Comparison of ENCODE assay signal across 20 cellular contexts in the genomic region with DNA sequence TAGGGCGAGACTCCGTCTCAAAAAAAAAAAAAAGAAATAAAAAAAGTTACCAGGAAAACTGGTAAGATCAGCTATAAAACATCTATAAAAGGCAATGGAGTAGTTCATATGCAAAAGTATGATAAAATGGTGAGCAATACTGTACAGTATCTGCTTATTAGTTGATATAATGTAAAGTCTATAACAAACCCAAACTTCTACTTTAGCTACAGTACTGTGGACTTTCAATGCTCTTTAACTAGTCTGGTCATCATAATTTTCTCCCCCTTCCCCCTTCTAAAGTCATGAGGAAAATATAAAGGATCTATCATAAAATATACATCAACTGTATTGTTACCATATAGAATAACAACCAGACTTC. TPM values are rescaled to one million over a fixed set of nuclear protein-coding genes. Genes with fewer than 3 reads are reported as not detected.
DNase-seq lines count a peak whose midpoint lies in the region; ATAC-seq, FAIRE-seq and TF ChIP-seq lines count a peak whose summit lies in the region.
"Had no signal": no experiment of that assay in that cellular context is flagged by ENCODE, and none has a peak within 500 bp of the region (broad histone marks: within the 10 kb centered on the region; RNA-seq: fewer than 3 reads in every experiment).

No MANE protein-coding gene starts in this region.

- peaks cover 0 to 18% (median 5%) of the 10 kb centered on the region in 4 donors for H3K4me1 ChIP-seq in liver (ENCODE audit: control insufficient read depth in 4 of 4, insufficient read depth in 4 of 4, low read length in 3 of 4)
- peaks cover 48% of the 10 kb centered on the region for H3K4me1 ChIP-seq in HepG2 (ENCODE audit: insufficient read depth, low read length)
- H3K4me1 ChIP-seq in HEK293 (ENCODE audit: control insufficient read depth, insufficient read depth, low read length) = no peaks in the 10 kb centered on the region
- peaks cover 0 to 30% (median 6%) of the 10 kb centered on the region in 4 donors for H3K4me1 ChIP-seq in right lobe of liver

- H2AFZ ChIP-seq in HepG2 (ENCODE audit: low read length) = no peak overlapping the region
- H2AFZ ChIP-seq: GM23248 had no signal

- H3K9ac ChIP-seq in liver (ENCODE audit: low read depth in 1 of 2, low read length in 2 of 2) = no peak overlapping the region
- no peak overlapping the region for H3K9ac ChIP-seq in HepG2 (ENCODE audit: insufficient read depth, low read depth, low read length)
- H3K9ac ChIP-seq: GM23248 had no signal

- no peaks in the 10 kb centered on the region for H3K79me2 ChIP-seq in HepG2 (ENCODE audit: insufficient read depth, low read length)

- TF ChIP-seq EP300 in HepG2 (IDR thresholded peaks at IDR 0.05; ENCODE audit: low read depth in 2 of 2, low read length in 2 of 2) (no peak), HepG2 (CRISPR knock-in tag; IDR thresholded peaks at IDR 0.05; ENCODE audit: borderline replicate concordance) (no peak)

- POLR2A ChIA-PET in HepG2 (lab: Yijun Ruan, JAX) = no interaction called here
- POLR2A ChIA-PET in HEK293 (lab: Yijun Ruan, JAX) = no interaction called here

- intact Hi-C loops in HepG2 (cut with micrococcal nuclease; ENCODE audit: unreplicated experiment) (no loop called here), right lobe of liver (cut with DNase I) (no loop called here)

- ATAC-seq in HepG2 = no peak
- ATAC-seq in right lobe of liver = no peak
- no peak for ATAC-seq in GM18519 (IDR thresholded peaks at IDR 0.05; ENCODE audit: low FRiP score, unreplicated experiment)

- 92% methylated on average over 2 of the region's 2 CpGs for WGBS in liver
- 92% methylated on average over 2 of the region's 2 CpGs for WGBS in HepG2 (ENCODE audit: low lambda C conversion rate)
- 100% methylated on average over 1 of the region's 2 CpGs for WGBS in right lobe of liver (ENCODE audit: insufficient coverage, low coverage, low lambda C conversion rate, missing lambda C conversion rate)

- H3K36me3 ChIP-seq in liver (ENCODE audit: control insufficient read depth in 4 of 4, insufficient read depth in 3 of 4, low read depth in 1 of 4, low read length in 3 of 4) (peaks cover 0 to 3% (median 1%) of the 10 kb centered on the region in 4 donors), HepG2 (replicated peaks in 1 of 2; ENCODE audit: control insufficient read depth in 1 of 2, insufficient read depth in 2 of 2, low read length in 2 of 2) (no peaks in the 10 kb centered on the region), HEK293 (ENCODE audit: control insufficient read depth in 2 of 2, insufficient read depth in 1 of 2, low read length in 2 of 2) (no peaks in the 10 kb centered on the region; a peak in 1 of 3 replicates), right lobe of liver (peaks cover 0 to 4% (median 1%) of the 10 kb centered on the region in 4 donors)

- H3K4me2 ChIP-seq in HepG2 (ENCODE audit: low read depth, low read length) = no peak overlapping the region

- H3K9me3 ChIP-seq in liver (ENCODE audit: control insufficient read depth in 4 of 4, low read length in 3 of 4) (no peaks in the 10 kb centered on the region), HepG2 (ENCODE audit: low read length) (no peaks in the 10 kb centered on the region), HEK293 (ENCODE audit: control insufficient read depth, insufficient read depth, low read depth, low read length) (no peaks in the 10 kb centered on the region), right lobe of liver (no peaks in the 10 kb centered on the region)

- no peak for TF ChIP-seq RAD21 in liver (IDR thresholded peaks at IDR 0.05)
- TF ChIP-seq RAD21 in HepG2 (CRISPR knock-in tag; IDR thresholded peaks at IDR 0.05) = no peak

- no peak for DNase-seq in HepG2 (ENCODE audit: low spot score)
- DNase-seq in KBM-7 = peak; percentile 3
- DNase-seq in right lobe of liver = no peak
- DNase-seq in activated CD4-positive, alpha-beta T cell treated with anti-CD3 and anti-CD28 coated beads, Interleukin-2, amount 50 U/mL, for 4 hours = no peak
- DNase-seq: C1 segment of cervical spinal cord; Calu3; CD4-positive, alpha-beta memory T cell; COR-L47; DMS53; DMS79 treated with DMSO at 0.1 percent for 48 hours; GF-D8; GM23248; H7; HCEC 1CT had no signal

- CTCF ChIA-PET in HepG2 (lab: Yijun Ruan, JAX; ENCODE audit: low intra/inter-chr PET ratio, low total read pairs) = no interaction called here
- CTCF ChIA-PET in HEK293 (lab: Yijun Ruan, JAX) = interaction anchor here (0.6 to 1.3 kb wide), 4 partner anchors 177 to 461 kb away, joined by 3 read pairs; no protein-coding TSS in a partner anchor

- in situ Hi-C loops in HepG2 (cut with HindIII; ENCODE audit: extremely low pct_ligation_motif_present, low pct_unique_long_range_greater_than_20kb) = no loop called here
- in situ Hi-C loops in KBM-7 (cut with MboI; ENCODE audit: low pct_unique_long_range_greater_than_20kb, low sequenced_read_pairs) = no loop called here

- no peak for TF ChIP-seq POLR2A in HepG2 (IDR thresholded peaks at IDR 0.05; ENCODE audit: insufficient read depth in 1 of 2, low read depth in 2 of 2, low read length in 2 of 2)
- no peak for TF ChIP-seq POLR2A in right lobe of liver (IDR thresholded peaks at IDR 0.05)

- H3K27ac ChIP-seq in liver (ENCODE audit: low read depth in 1 of 2, low read length in 2 of 2) = peak overlapping the region; percentile 73 to 74
- H3K27ac ChIP-seq in HepG2 (ENCODE audit: extremely low read length, insufficient read depth, low read length) = no peak overlapping the region
- no peak overlapping the region for H3K27ac ChIP-seq in HEK293 (ENCODE audit: extremely low read depth, low read depth, low read length)
- H3K27ac ChIP-seq in right lobe of liver = peak overlapping the region; percentile 73 to 90 (median 88)
- H3K27ac ChIP-seq: GM23248 had no signal

- H3K27me3 ChIP-seq in liver (ENCODE audit: control insufficient read depth in 4 of 4, insufficient read depth in 4 of 4, low read length in 3 of 4) (no peaks in the 10 kb centered on the region), HepG2 (ENCODE audit: control insufficient read depth in 1 of 2, insufficient read depth in 2 of 2, low read length in 2 of 2) (no peaks in the 10 kb centered on the region), right lobe of liver (no peaks in the 10 kb centered on the region)

- no peak for TF ChIP-seq CTCF in liver (IDR thresholded peaks at IDR 0.05; ENCODE audit: low read depth, low read length, missing input control)
- no peak for TF ChIP-seq CTCF in HepG2 (CRISPR knock-in tag; IDR thresholded peaks at IDR 0.05)
- no peak for TF ChIP-seq CTCF in HEK293 (tag by site-specific recombination; IDR thresholded peaks at IDR 0.05)
- no peak for TF ChIP-seq CTCF in right lobe of liver (IDR thresholded peaks at IDR 0.05)

- no peak overlapping the region for H3K4me3 ChIP-seq in liver (ENCODE audit: low read depth in 1 of 3, low read length in 3 of 3)
- no peak overlapping the region for H3K4me3 ChIP-seq in HepG2 (replicated peaks in 1 of 3; ENCODE audit: insufficient read depth in 1 of 3, low read depth in 2 of 3, low read length in 3 of 3)
- no peak overlapping the region for H3K4me3 ChIP-seq in HEK293 (ENCODE audit: low read depth, low read length)
- H3K4me3 ChIP-seq in right lobe of liver = no peak overlapping the region
- H3K4me3 ChIP-seq: GM23248 had no signal

- H4K20me1 ChIP-seq in HepG2 (ENCODE audit: insufficient read depth, low read length) = no peaks in the 10 kb centered on the region

- no peak for FAIRE-seq in HepG2 (lab: Jason Lieb, UNC)
- FAIRE-seq: GM12892, GM19239, H1 had no signal

- BruUV-seq in HepG2 (replicated peaks; lab: Mats Ljungman, UMichigan) = no TSS peak

TF ChIP-seq in liver, 16 proteins besides CTCF, POLR2A, EP300 and RAD21 (continues in another document):
- TF ChIP-seq, protein P1, sequence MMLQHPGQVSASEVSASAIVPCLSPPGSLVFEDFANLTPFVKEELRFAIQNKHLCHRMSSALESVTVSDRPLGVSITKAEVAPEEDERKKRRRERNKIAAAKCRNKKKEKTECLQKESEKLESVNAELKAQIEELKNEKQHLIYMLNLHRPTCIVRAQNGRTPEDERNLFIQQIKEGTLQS (IDR thresholded peaks at IDR 0.05) = no peak
- TF ChIP-seq SP1 (IDR thresholded peaks at IDR 0.05) = no peak

TF ChIP-seq in HEK293, 187 proteins besides CTCF, POLR2A, EP300 and RAD21:
- TF ChIP-seq ZNF221 (tag by site-specific recombination; IDR thresholded peaks at IDR 0.05; ENCODE audit: borderline replicate concordance) = no peak
- no peak for TF ChIP-seq ZSCAN16 (tag by site-specific recombination; IDR thresholded peaks at IDR 0.05)
- no peak for TF ChIP-seq ZNF792 (tag by site-specific recombination; IDR thresholded peaks at IDR 0.05)
- TF ChIP-seq KLF1 (tag by site-specific recombination; IDR thresholded peaks at IDR 0.05) = no peak
- no peak for TF ChIP-seq TCF7L2 (IDR thresholded peaks at IDR 0.05; ENCODE audit: borderline replicate concordance, low read depth, low read length)
- TF ChIP-seq ZNF677 (tag by site-specific recombination; IDR thresholded peaks at IDR 0.05) = peak; percentile 51; the same call in 1 of the 2 replicates
- TF ChIP-seq ZNF311 (tag by site-specific recombination; IDR thresholded peaks at IDR 0.05; ENCODE audit: borderline replicate concordance) = no peak

RNA-seq across cellular contexts. Expression of a gene that starts 43.6 kb away (rescaled TPM):
- total RNA-seq in liver (10 to 100 TPM; 44.4 to 69.4 TPM), HepG2 (2016; rRNA removed; fragmentation: Illumina TruSeq; extraction: Trizol) (314 and 466 TPM in 2 replicates), right lobe of liver (10 to 100 TPM; 56.9 to 74.3 (median 64.0) TPM)
- polyA plus RNA-seq in liver (10 to 100 TPM; 10.1 to 29.5 TPM), HepG2 (2011; rRNA removed) (23.9 and 29.3 TPM in 2 replicates)
- 106 and 114 TPM in 2 replicates for total RNA-seq in HepG2 (2016; cell fraction: cytosol; rRNA removed; fragmentation: Illumina TruSeq; extraction: Trizol; ENCODE audit: low read depth)
- total RNA-seq in HepG2 (2016; cell fraction: insoluble cytoplasmic fraction; rRNA removed; fragmentation: Illumina TruSeq; extraction: Trizol) = 318 and 433 TPM in 2 replicates
- total RNA-seq in HepG2 (2016; cell fraction: membrane; rRNA removed; fragmentation: Illumina TruSeq; extraction: Trizol) = 152 and 204 TPM in 2 replicates
- 480 and 515 TPM in 2 replicates for total RNA-seq in HepG2 (2016; cell fraction: nucleus; rRNA removed; fragmentation: Illumina TruSeq; extraction: Trizol)
- 8.1 and 12.2 TPM in 2 replicates for polyA plus RNA-seq in HepG2 (2011; cell fraction: cytosol; rRNA removed)
- polyA plus RNA-seq in HepG2 (2011; cell fraction: nucleus; rRNA removed) = 21.1 and 35.5 TPM in 2 replicates
- 29.6 and 57.6 TPM in 2 replicates for polyA plus RNA-seq in HepG2 (2012)
- polyA plus RNA-seq in HepG2 (2016; cell fraction: cytosol; fragmentation: Illumina TruSeq; extraction: Trizol; ENCODE audit: low read depth) = 20.1 and 21.0 TPM in 2 replicates
- polyA plus RNA-seq in HepG2 (2016; cell fraction: insoluble cytoplasmic fraction; fragmentation: Illumina TruSeq; extraction: Trizol; ENCODE audit: low read depth) = 174 and 187 TPM in 2 replicates
- 57.3 and 58.5 TPM in 2 replicates for polyA plus RNA-seq in HepG2 (2016; cell fraction: membrane; fragmentation: Illumina TruSeq; extraction: Trizol; ENCODE audit: low read depth)
- polyA plus RNA-seq in HepG2 (2016; cell fraction: nucleus; fragmentation: Illumina TruSeq; extraction: Trizol; ENCODE audit: insufficient read depth, low read depth) = 472 and 516 TPM in 2 replicates
- 42.3 and 54.4 TPM in 2 replicates for polyA minus RNA-seq in HepG2 (2011; rRNA and poly(A)+ RNA removed; ENCODE audit: low replicate concordance)
- polyA minus RNA-seq in HepG2 (2011; cell fraction: cytosol; rRNA and poly(A)+ RNA removed) = 71.4 and 82.9 TPM in 2 replicates
- 248 and 279 TPM in 2 replicates for polyA minus RNA-seq in HepG2 (2011; cell fraction: nucleus; rRNA and poly(A)+ RNA removed)

Comparison
In these comparisons a context has a peak if more than half of its experiments do, and no peak if none do; other contexts are left out.
1. H3K27ac ChIP-seq: peak in liver (2 of 2) and right lobe of liver (3 of 3); none in HepG2 (single experiment) and HEK293 (single experiment).